Comparison of ENCODE assay signal across 8 cellular contexts in genomic region chr7:100866721-100867039, GRCh38. TPM values are rescaled to one million over a fixed set of nuclear protein-coding genes. Genes with fewer than 3 reads are reported as not detected.
DNase-seq lines count a peak whose midpoint lies in the region; ATAC-seq and TF ChIP-seq lines count a peak whose summit lies in the region.

No MANE protein-coding gene starts in this region.

- peak overlapping the region; percentile 25; the same call in 1 of the 2 replicates for H3K4me2 ChIP-seq in SK-N-SH

- ATAC-seq in SK-N-SH treated with all-trans-retinoic acid at 6 μM for 48 hours, result no peak
- ATAC-seq in HG03432 (IDR thresholded peaks at IDR 0.05; ENCODE audit: unreplicated experiment), result no peak
- no peak for ATAC-seq in GM18868 (IDR thresholded peaks at IDR 0.05; ENCODE audit: unreplicated experiment)

- H3K27ac Mint-ChIP-seq in activated naive CD8-positive, alpha-beta T cell, result peak overlapping the region; percentile 95

- H3K9ac ChIP-seq in SK-N-SH (peak overlapping the region; percentile 31; the same call in 1 of the 2 replicates), iPS-15b (ENCODE audit: low read depth, low read length) (peak overlapping the region; percentile 26), stomach smooth muscle (ENCODE audit: low read length in 2 of 2) (peak overlapping the region; percentile 98 to 99)

- 94% methylated on average over 5 of the region's 5 CpGs for WGBS in SK-N-SH (ENCODE audit: low lambda C conversion rate)

- no peak for TF ChIP-seq EP300 in SK-N-SH (IDR thresholded peaks at IDR 0.05; ENCODE audit: borderline replicate concordance in 1 of 2, low read depth in 1 of 2, low read length in 1 of 2)

- H3K27me3 ChIP-seq in SK-N-SH (ENCODE audit: insufficient read depth) (no peaks in the 10 kb centered on the region), iPS-15b (ENCODE audit: control insufficient read depth, insufficient read depth, low read length) (no peaks in the 10 kb centered on the region), stomach smooth muscle (ENCODE audit: control insufficient read depth in 1 of 2, insufficient read depth in 2 of 2, low read length in 2 of 2) (no peaks in the 10 kb centered on the region)

- H3K27ac ChIP-seq in SK-N-SH (ENCODE audit: low read depth in 2 of 2, low read length in 1 of 2), result peak overlapping the region in 1 of 2 experiments; percentile 43; a peak in 1 of 4 replicates
- H3K27ac ChIP-seq in stomach smooth muscle (ENCODE audit: low read length), result peak overlapping the region; percentile 96

- peaks cover 8 to 12% of the 10 kb centered on the region in 2 experiments for H3K36me3 ChIP-seq in SK-N-SH (replicated peaks in 1 of 2; ENCODE audit: control insufficient read depth in 1 of 2, insufficient read depth in 2 of 2, low read length in 1 of 2)
- peaks cover 42% of the 10 kb centered on the region for H3K36me3 ChIP-seq in iPS-15b (ENCODE audit: control insufficient read depth, insufficient read depth, low read length)
- H3K36me3 ChIP-seq in stomach smooth muscle (ENCODE audit: control insufficient read depth in 2 of 2, insufficient read depth in 2 of 2, low read length in 2 of 2), result peaks cover 6 to 20% of the 10 kb centered on the region in 2 donors

- no peaks in the 10 kb centered on the region for H3K9me2 ChIP-seq in SK-N-SH

- H3K4me1 Mint-ChIP-seq in activated naive CD8-positive, alpha-beta T cell (ENCODE audit: low read depth), result peaks cover 12% of the 10 kb centered on the region

- H3K4me3 ChIP-seq in SK-N-SH (ENCODE audit: low read depth in 2 of 2, low read length in 1 of 2) (no peak overlapping the region), iPS-15b (ENCODE audit: low read depth, low read length) (peak overlapping the region; percentile 93), stomach smooth muscle (ENCODE audit: low read length in 2 of 2) (peak overlapping the region; percentile 81 to 88)

- POLR2A ChIA-PET in SK-N-SH (lab: Yijun Ruan, JAX), result no interaction called here

- peaks cover 22% of the 10 kb centered on the region for H3F3A ChIP-seq in SK-N-SH (replicated peaks; ENCODE audit: insufficient read depth)

- peak overlapping the region; percentile 93 for H3K4me3 Mint-ChIP-seq in activated naive CD8-positive, alpha-beta T cell

- no peaks in the 10 kb centered on the region for H3K79me2 ChIP-seq in SK-N-SH (ENCODE audit: insufficient read depth)

- no peaks in the 10 kb centered on the region for H3K9me3 ChIP-seq in SK-N-SH
- H3K9me3 ChIP-seq in iPS-15b (ENCODE audit: control insufficient read depth, insufficient read depth, low read length), result no peaks in the 10 kb centered on the region
- no peaks in the 10 kb centered on the region for H3K9me3 ChIP-seq in stomach smooth muscle (ENCODE audit: control insufficient read depth in 2 of 2, low read length in 2 of 2)

- H3K27me3 Mint-ChIP-seq in activated naive CD8-positive, alpha-beta T cell, result no peaks in the 10 kb centered on the region

- H3K4me1 ChIP-seq in SK-N-SH (ENCODE audit: control insufficient read depth in 1 of 2, insufficient read depth in 2 of 2, low read depth in 1 of 2, low read length in 1 of 2) (peaks cover 2 to 19% of the 10 kb centered on the region in 2 experiments; a peak in 3 of 4 replicates), iPS-15b (ENCODE audit: control insufficient read depth, insufficient read depth, low read length) (peaks cover 4% of the 10 kb centered on the region), stomach smooth muscle (ENCODE audit: control insufficient read depth, insufficient read depth, low read length) (peaks cover 37% of the 10 kb centered on the region)

- H4K20me1 ChIP-seq in SK-N-SH (ENCODE audit: insufficient read depth), result no peaks in the 10 kb centered on the region

- no peak for TF ChIP-seq RAD21 in SK-N-SH (IDR thresholded peaks at IDR 0.05; ENCODE audit: low read length)

- H2AFZ ChIP-seq in SK-N-SH (ENCODE audit: low read depth), result peak overlapping the region; percentile 0; the same call in 1 of the 2 replicates

- no peaks in the 10 kb centered on the region for H3K9me3 Mint-ChIP-seq in activated naive CD8-positive, alpha-beta T cell (ENCODE audit: low read depth)

- CTCF ChIA-PET in SK-N-SH (lab: Yijun Ruan, JAX), result interaction anchor here (1.1 kb wide), 1 partner anchor 15 kb away, joined by 9 read pairs; the partner anchor contains the start of gene SLC12A9

- no peak for TF ChIP-seq CTCF in SK-N-SH (IDR thresholded peaks at IDR 0.05)

- peaks cover 5% of the 10 kb centered on the region for H3K36me3 Mint-ChIP-seq in activated naive CD8-positive, alpha-beta T cell

- DNase-seq in SK-N-SH (peak; percentile 38), DMS53 treated with DMSO at 0.1 percent for 48 hours (lab: John Stamatoyannopoulos, UW; ENCODE audit: unreplicated experiment) (no peak)

TF ChIP-seq in SK-N-SH, 30 proteins besides CTCF, POLR2A, EP300 and RAD21 (continues in another document):
- no peak for TF ChIP-seq RCOR1 (IDR thresholded peaks at IDR 0.05; ENCODE audit: low read length)
- no peak for TF ChIP-seq USF2 (IDR thresholded peaks at IDR 0.05; ENCODE audit: borderline replicate concordance, low read depth, low read length)
- TF ChIP-seq RFX5 (IDR thresholded peaks at IDR 0.05; ENCODE audit: low read length), result no peak
- TF ChIP-seq ZBTB33 (IDR thresholded peaks at IDR 0.05; ENCODE audit: borderline replicate concordance, low read depth), result no peak
- no peak for TF ChIP-seq SMC3 (IDR thresholded peaks at IDR 0.05; ENCODE audit: low read depth, low read length)

TF ChIP-seq in SK-N-SH treated with all-trans-retinoic acid at 6 μM for 48 hours, 23 proteins besides CTCF, POLR2A, EP300 and RAD21:
- TF ChIP-seq ZNF8 (CRISPR knock-in tag; IDR thresholded peaks at IDR 0.05) (no peak), POU6F1 (CRISPR knock-in tag; IDR thresholded peaks at IDR 0.05; ENCODE audit: borderline replicate concordance, low read depth) (no peak), ISL1 (CRISPR knock-in tag; IDR thresholded peaks at IDR 0.05) (no peak), ZC3H10 (CRISPR knock-in tag; IDR thresholded peaks at IDR 0.05) (no peak), BACH2 (CRISPR knock-in tag; IDR thresholded peaks at IDR 0.05; ENCODE audit: borderline replicate concordance) (no peak), ZFP3 (CRISPR knock-in tag; IDR thresholded peaks at IDR 0.05) (no peak), ZNF70 (CRISPR knock-in tag; IDR thresholded peaks at IDR 0.05) (no peak), ZFP30 (CRISPR knock-in tag; IDR thresholded peaks at IDR 0.05) (no peak)
TF ChIP-seq in SK-N-SH treated with all-trans-retinoic acid at 6 μM for 48 hours: peak in this region for 0.

RNA-seq across cellular contexts. Expression of gene TRIP6, which starts 0.5 kb away (rescaled TPM):
- polyA plus RNA-seq in SK-N-SH (2012; rRNA removed), result 6.4 and 6.5 TPM in 2 replicates
- 3.4 and 6.2 TPM in 2 replicates for polyA plus RNA-seq in SK-N-SH (2012; cell fraction: cytosol; rRNA removed)
- polyA plus RNA-seq in SK-N-SH (2012; cell fraction: nucleus; rRNA removed), result 19.7 and 20.9 TPM in 2 replicates

RNA-seq across cellular contexts. Expression of gene SRRT, which starts 8.2 kb away (rescaled TPM):
- polyA plus RNA-seq in SK-N-SH (2012; rRNA removed), result 76.5 and 92.7 TPM in 2 replicates
- 35.5 and 44.4 TPM in 2 replicates for polyA plus RNA-seq in SK-N-SH (2012; cell fraction: cytosol; rRNA removed)
- polyA plus RNA-seq in SK-N-SH (2012; cell fraction: nucleus; rRNA removed), result 460 and 556 TPM in 2 replicates

RNA-seq across cellular contexts. Expression of gene SLC12A9, which starts 14.2 kb away (rescaled TPM):
- polyA plus RNA-seq in SK-N-SH (2012; rRNA removed), result 29.7 and 31.0 TPM in 2 replicates
- 8.1 and 13.3 TPM in 2 replicates for polyA plus RNA-seq in SK-N-SH (2012; cell fraction: cytosol; rRNA removed)
- polyA plus RNA-seq in SK-N-SH (2012; cell fraction: nucleus; rRNA removed), result 121 and 122 TPM in 2 replicates

RNA-seq across cellular contexts. Expression of gene UFSP1, which starts 22.8 kb away (rescaled TPM):
- 4.5 and 5.6 TPM in 2 replicates for polyA plus RNA-seq in SK-N-SH (2012; rRNA removed)
- polyA plus RNA-seq in SK-N-SH (2012; cell fraction: cytosol; rRNA removed), result 2.4 and 3.4 TPM in 2 replicates
- 5.8 and 8.4 TPM in 2 replicates for polyA plus RNA-seq in SK-N-SH (2012; cell fraction: nucleus; rRNA removed)

RNA-seq across cellular contexts. Expression of gene ACHE, which starts 29.0 kb away (rescaled TPM):
- polyA plus RNA-seq in SK-N-SH (2012; rRNA removed), result 1.8 and 2.1 TPM in 2 replicates
- 0.51 and 0.93 TPM in 2 replicates for polyA plus RNA-seq in SK-N-SH (2012; cell fraction: cytosol; rRNA removed)
- polyA plus RNA-seq in SK-N-SH (2012; cell fraction: nucleus; rRNA removed), result 8.7 and 13.0 TPM in 2 replicates

Comparison
In these comparisons a context has a peak if more than half of its experiments do, and no peak if none do; other contexts are left out.
1. H3K4me3 ChIP-seq: peak in iPS-15b (single experiment) and stomach smooth muscle (2 of 2); none in SK-N-SH (0 of 2).
2. H3K9ac ChIP-seq: peak in every context shown above with its lines; median percentile 98 in stomach smooth muscle; 31 in SK-N-SH; 26 in iPS-15b.